In the genomic region with DNA sequence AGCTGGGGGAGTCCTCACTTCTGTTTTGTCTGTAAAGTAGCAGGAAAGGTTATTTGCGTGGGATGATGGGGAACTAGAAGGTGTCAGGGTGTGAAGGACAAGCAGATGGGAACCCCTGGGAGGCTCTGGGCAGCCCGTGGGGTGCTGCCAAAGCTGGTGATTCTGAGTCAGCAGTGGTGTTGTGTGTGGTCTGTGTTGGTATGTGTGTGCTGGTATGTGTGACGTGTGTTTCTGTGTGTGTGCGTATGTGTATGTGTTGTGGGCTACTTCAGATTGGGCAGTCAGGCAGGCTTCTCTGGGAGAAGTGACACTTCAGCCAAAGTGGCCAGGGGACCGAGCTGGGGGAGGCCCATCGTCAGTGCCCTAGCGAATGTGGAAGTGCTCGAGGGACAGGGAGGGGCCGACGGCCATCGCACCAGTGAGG, we compare ENCODE assay signal across 12 cellular contexts.
DNase-seq lines count a peak whose midpoint lies in the region; ATAC-seq, FAIRE-seq and TF ChIP-seq lines count a peak whose summit lies in the region.
"Had no signal": no experiment of that assay in that cellular context is flagged by ENCODE, and none has a peak within 500 bp of the region (broad histone marks: within the 10 kb centered on the region; RNA-seq: fewer than 3 reads in every experiment).

No MANE protein-coding gene starts in this region.

- DNase-seq in fibroblast of mammary gland (ENCODE audit: low read depth) (peak; percentile 74), GM19239 (ENCODE audit: insufficient read length, low spot score) (no peak)
- DNase-seq: activated CD4-positive, alpha-beta T cell treated with anti-CD3 and anti-CD28 coated beads, Interleukin-2, amount 10 ng/mL, durations not matched to agents 7 days and 5 days; effector memory CD8-positive, alpha-beta T cell; NCI-H1436; T-helper 1 cell had no signal

- H3K9me3 Mint-ChIP-seq in stimulated activated memory B cell treated with anti-CD40 and anti-IgM and Interleukin-4, amounts not matched to agents 10 μg/mL and 1 μg/mL and 100 μg/mL, for 72 hours = no peaks in the 10 kb centered on the region
- H3K9me3 Mint-ChIP-seq: activated CD4-positive, alpha-beta T cell treated with anti-CD3 and anti-CD28 coated beads, Interleukin-2, amount 10 ng/mL, durations not matched to agents 7 days and 5 days; effector memory CD8-positive, alpha-beta T cell had no signal

- no peak for FAIRE-seq in GM19239 (lab: Jason Lieb, UNC)

- peak; percentile 61 for ATAC-seq in GM18517 (IDR thresholded peaks at IDR 0.05; ENCODE audit: unreplicated experiment)
- ATAC-seq in HG03045 (IDR thresholded peaks at IDR 0.05; ENCODE audit: unreplicated experiment) = peak; percentile 46
- peak; percentile 65 for ATAC-seq in stimulated activated memory B cell treated with anti-CD40 and anti-IgM and Interleukin-4, amounts not matched to agents 10 μg/mL and 1 μg/mL and 100 μg/mL, for 72 hours
- no peak for ATAC-seq in GM19467 (IDR thresholded peaks at IDR 0.05; ENCODE audit: unreplicated experiment)
- no peak for ATAC-seq in GM18505 (IDR thresholded peaks at IDR 0.05; ENCODE audit: unreplicated experiment)
- ATAC-seq: effector memory CD8-positive, alpha-beta T cell had no signal

- no peak for TF ChIP-seq CTCF in fibroblast of mammary gland (conservative IDR thresholded peaks at IDR 0.05; ENCODE audit: control insufficient read depth, insufficient read depth, low read depth, low read length)

- no peak overlapping the region for H3K27ac Mint-ChIP-seq in stimulated activated memory B cell treated with anti-CD40 and anti-IgM and Interleukin-4, amounts not matched to agents 10 μg/mL and 1 μg/mL and 100 μg/mL, for 72 hours
- H3K27ac Mint-ChIP-seq: activated CD4-positive, alpha-beta T cell treated with anti-CD3 and anti-CD28 coated beads, Interleukin-2, amount 10 ng/mL, durations not matched to agents 7 days and 5 days; activated naive CD8-positive, alpha-beta T cell; effector memory CD8-positive, alpha-beta T cell had no signal

- no peaks in the 10 kb centered on the region for H3K36me3 Mint-ChIP-seq in stimulated activated memory B cell treated with anti-CD40 and anti-IgM and Interleukin-4, amounts not matched to agents 10 μg/mL and 1 μg/mL and 100 μg/mL, for 72 hours
- H3K36me3 Mint-ChIP-seq: activated naive CD8-positive, alpha-beta T cell had no signal

- H3K4me1 Mint-ChIP-seq in stimulated activated memory B cell treated with anti-CD40 and anti-IgM and Interleukin-4, amounts not matched to agents 10 μg/mL and 1 μg/mL and 100 μg/mL, for 72 hours = peaks cover 10% of the 10 kb centered on the region
- H3K4me1 Mint-ChIP-seq: activated CD4-positive, alpha-beta T cell treated with anti-CD3 and anti-CD28 coated beads, Interleukin-2, amount 10 ng/mL, durations not matched to agents 7 days and 5 days had no signal

- peaks cover 61% of the 10 kb centered on the region for H3K27me3 Mint-ChIP-seq in stimulated activated memory B cell treated with anti-CD40 and anti-IgM and Interleukin-4, amounts not matched to agents 10 μg/mL and 1 μg/mL and 100 μg/mL, for 72 hours

- H3K4me3 ChIP-seq in fibroblast of mammary gland (ENCODE audit: control insufficient read depth, low read depth, low read length) = no peak overlapping the region

- no peak overlapping the region for H3K4me3 Mint-ChIP-seq in stimulated activated memory B cell treated with anti-CD40 and anti-IgM and Interleukin-4, amounts not matched to agents 10 μg/mL and 1 μg/mL and 100 μg/mL, for 72 hours
- H3K4me3 Mint-ChIP-seq: activated CD4-positive, alpha-beta T cell treated with anti-CD3 and anti-CD28 coated beads, Interleukin-2, amount 10 ng/mL, durations not matched to agents 7 days and 5 days; activated naive CD8-positive, alpha-beta T cell; effector memory CD8-positive, alpha-beta T cell had no signal

- no peak for TF ChIP-seq POLR2A in GM18505 (IDR thresholded peaks at IDR 0.05; ENCODE audit: borderline replicate concordance, extremely low read depth, insufficient read depth, insufficient read length)

Comparison
In these comparisons a context has a peak if more than half of its experiments do, and no peak if none do; other contexts are left out.
1. ATAC-seq: peak in GM18517 (single experiment), HG03045 (single experiment) and stimulated activated memory B cell treated with anti-CD40 and anti-IgM and Interleukin-4, amounts not matched to agents 10 μg/mL and 1 μg/mL and 100 μg/mL, for 72 hours (single experiment); none in GM19467 (single experiment) and GM18505 (single experiment).